Comparison of ENCODE assay signal across 15 cellular contexts in the genomic region with DNA sequence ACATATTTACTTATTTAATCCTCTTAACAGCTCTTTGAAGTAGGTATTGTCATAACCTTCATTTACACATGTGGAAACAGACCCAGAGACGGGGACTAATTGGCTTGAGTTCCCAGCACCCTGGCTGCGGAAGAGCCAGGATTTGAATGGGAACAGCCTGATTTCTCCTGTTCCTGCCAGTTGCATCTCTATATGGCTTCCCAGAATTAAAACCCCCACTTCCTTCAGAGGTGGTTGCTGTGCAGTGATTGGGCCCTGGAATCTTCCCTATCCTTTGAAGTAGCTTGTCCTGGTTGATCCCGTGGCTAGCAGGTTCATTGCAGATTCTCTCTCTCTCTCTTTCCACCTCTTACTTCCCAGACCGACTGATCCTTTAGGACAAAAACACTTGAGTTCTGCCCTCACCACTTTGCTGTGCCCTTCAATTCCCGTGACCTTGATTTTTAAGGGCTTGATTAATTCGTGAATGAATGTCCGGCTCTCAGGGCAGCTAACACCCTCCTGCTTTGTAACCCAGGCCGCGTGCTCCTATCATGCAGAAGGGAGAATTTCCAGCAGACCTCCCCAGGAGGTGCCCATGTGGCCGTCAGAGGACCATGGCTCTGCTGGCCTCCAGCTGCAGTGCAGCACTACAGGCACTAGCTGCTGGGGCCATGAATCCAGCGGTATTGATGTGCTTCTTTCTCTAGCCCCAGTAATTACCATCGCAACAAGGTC.
DNase-seq lines count a peak whose midpoint lies in the region; ATAC-seq, FAIRE-seq and TF ChIP-seq lines count a peak whose summit lies in the region.
"Had no signal": no experiment of that assay in that cellular context is flagged by ENCODE, and none has a peak within 500 bp of the region (broad histone marks: within the 10 kb centered on the region; RNA-seq: fewer than 3 reads in every experiment).

No MANE protein-coding gene starts in this region.

- no peaks in the 10 kb centered on the region for H3K9me3 ChIP-seq in iPS-15b (ENCODE audit: control insufficient read depth, insufficient read depth, low read length)
- peaks cover 0 to 3% (median 0%) of the 10 kb centered on the region in 4 donors for H3K9me3 ChIP-seq in Peyer's patch
- H3K9me3 ChIP-seq in kidney (ENCODE audit: control insufficient read depth in 1 of 2, low read length in 2 of 2) = peaks cover 4 to 6% of the 10 kb centered on the region in 2 donors

- H3K4me1 ChIP-seq in iPS-15b (ENCODE audit: control insufficient read depth, insufficient read depth, low read length) (peaks cover 25% of the 10 kb centered on the region), Peyer's patch (no peaks in the 10 kb centered on the region), kidney (ENCODE audit: control insufficient read depth in 1 of 2, insufficient read depth in 1 of 2, low read depth in 1 of 2, low read length in 2 of 2) (no peaks in the 10 kb centered on the region)

- in situ Hi-C loops in ACHN (cut with HindIII; ENCODE audit: low pct_ligation_motif_present, low pct_unique_long_range_greater_than_20kb, low sequenced_read_pairs) = no loop called here

- peaks cover 21% of the 10 kb centered on the region for H3K9me3 Mint-ChIP-seq in WTC11

- intact Hi-C loops in kidney (cut with DNase I) = no loop called here

- H3K4me3 ChIP-seq in iPS-15b (ENCODE audit: low read depth, low read length) (peak overlapping the region; percentile 12), Peyer's patch (no peak overlapping the region), kidney (ENCODE audit: low read length in 2 of 2) (no peak overlapping the region)

- peak overlapping the region; percentile 55 for H3K4me3 Mint-ChIP-seq in WTC11
- H3K4me3 Mint-ChIP-seq: stimulated activated memory B cell treated with anti-CD40 and anti-IgM and Interleukin-4, amounts not matched to agents 10 μg/mL and 1 μg/mL and 100 μg/mL, for 72 hours; T-helper 1 cell treated with Interleukin-12 subunit alpha and Interleukin-12 subunit beta and Interleukin-4 antibody, amounts not matched to agents 30 μg/mL and 1 μg/mL, for 36 hours had no signal

- H3K36me3 ChIP-seq in iPS-15b (ENCODE audit: control insufficient read depth, insufficient read depth, low read length) (no peaks in the 10 kb centered on the region), Peyer's patch (no peaks in the 10 kb centered on the region), kidney (ENCODE audit: control insufficient read depth in 1 of 2, insufficient read depth in 2 of 2, low read length in 2 of 2) (no peaks in the 10 kb centered on the region)

- peaks cover 2% of the 10 kb centered on the region; the same call in 1 of the 2 replicates for H3K27me3 Mint-ChIP-seq in WTC11 (ENCODE audit: low read depth)

- peaks cover 16% of the 10 kb centered on the region for H3K36me3 Mint-ChIP-seq in WTC11
- H3K36me3 Mint-ChIP-seq: stimulated activated memory B cell treated with anti-CD40 and anti-IgM and Interleukin-4, amounts not matched to agents 10 μg/mL and 1 μg/mL and 100 μg/mL, for 72 hours had no signal

- ATAC-seq in WTC11 (peak; percentile 90), GM21360 (IDR thresholded peaks at IDR 0.05; ENCODE audit: unreplicated experiment) (no peak)
- ATAC-seq: stimulated activated memory B cell treated with anti-CD40 and anti-IgM and Interleukin-4, amounts not matched to agents 10 μg/mL and 1 μg/mL and 100 μg/mL, for 72 hours had no signal

- CTCF ChIA-PET in WTC11 (lab: Charles Lee) = interaction anchor here (0.5 to 1.3 kb wide), 7 partner anchors 36 to 1989 kb away, joined by 3 to 4 read pairs (median 4); no protein-coding TSS in a partner anchor

- peaks cover 79% of the 10 kb centered on the region for H3K4me1 Mint-ChIP-seq in WTC11
- H3K4me1 Mint-ChIP-seq: stimulated activated memory B cell treated with anti-CD40 and anti-IgM and Interleukin-4, amounts not matched to agents 10 μg/mL and 1 μg/mL and 100 μg/mL, for 72 hours had no signal

- POLR2A ChIA-PET in WTC11 (lab: Charles Lee) = interaction anchor here (0.6 kb wide), 1 partner anchor 1649 kb away, joined by 4 read pairs; no protein-coding TSS in a partner anchor

- H3K27me3 ChIP-seq in iPS-15b (ENCODE audit: control insufficient read depth, insufficient read depth, low read length) (no peaks in the 10 kb centered on the region), Peyer's patch (no peaks in the 10 kb centered on the region)

- H3K27ac ChIP-seq in Peyer's patch (no peak overlapping the region), kidney (ENCODE audit: low read depth in 2 of 2, low read length in 2 of 2) (no peak overlapping the region)

- no peak for FAIRE-seq in kidney (lab: Jason Lieb, UNC)
- FAIRE-seq: keratinocyte, small intestine had no signal

- DNase-seq in DMS53 treated with DMSO at 0.1 percent for 48 hours (lab: John Stamatoyannopoulos, UW; ENCODE audit: unreplicated experiment) (peak; percentile 52), NCI-H146 (lab: John Stamatoyannopoulos, UW) (peak; percentile 86), WTC11 (ENCODE audit: low spot score) (peak; percentile 66), Peyer's patch (no peak), kidney (no peak), ACHN (no peak)
- DNase-seq: activated CD4-positive, CD25-positive, alpha-beta regulatory T cell treated with anti-CD3 and anti-CD28 coated beads, Interleukin-2, amount 50 U/mL, for 72 hours; activated naive CD4-positive, alpha-beta T cell treated with anti-CD3 and anti-CD28 coated beads, Interleukin-2, amount 50 U/mL, for 16 hours; NCI-H524 treated with DMSO at 0.1 percent for 48 hours; small intestine had no signal

- no peak for TF ChIP-seq POLR2A in Peyer's patch (IDR thresholded peaks at IDR 0.05)

- H3K27ac Mint-ChIP-seq in WTC11 = peak overlapping the region; percentile 100
- H3K27ac Mint-ChIP-seq: stimulated activated memory B cell treated with anti-CD40 and anti-IgM and Interleukin-4, amounts not matched to agents 10 μg/mL and 1 μg/mL and 100 μg/mL, for 72 hours; T-helper 1 cell treated with Interleukin-12 subunit alpha and Interleukin-12 subunit beta and Interleukin-4 antibody, amounts not matched to agents 30 μg/mL and 1 μg/mL, for 36 hours had no signal

- no peak for TF ChIP-seq CTCF in WTC11 (IDR thresholded peaks at IDR 0.05)
- no peak for TF ChIP-seq CTCF in Peyer's patch (IDR thresholded peaks at IDR 0.05)
- TF ChIP-seq CTCF in kidney (IDR thresholded peaks at IDR 0.05; ENCODE audit: borderline replicate concordance, extremely low read depth, insufficient read depth) = no peak

- no peak overlapping the region for H3K9ac ChIP-seq in iPS-15b (ENCODE audit: low read depth, low read length)
- H3K9ac ChIP-seq in kidney (ENCODE audit: low read length in 2 of 2) = no peak overlapping the region

TF ChIP-seq in WTC11, 78 proteins besides CTCF, POLR2A, EP300 and RAD21 (continues in another document):
- no peak for TF ChIP-seq GRHL2 (CRISPR knock-in tag; IDR thresholded peaks at IDR 0.05; ENCODE audit: insufficient replicate concordance, severe bottlenecking)
- TF ChIP-seq FOXP1 (CRISPR knock-in tag; IDR thresholded peaks at IDR 0.05; ENCODE audit: borderline replicate concordance) = peak; percentile 41; the same call in 1 of the 2 replicates
- TF ChIP-seq, protein P1, sequence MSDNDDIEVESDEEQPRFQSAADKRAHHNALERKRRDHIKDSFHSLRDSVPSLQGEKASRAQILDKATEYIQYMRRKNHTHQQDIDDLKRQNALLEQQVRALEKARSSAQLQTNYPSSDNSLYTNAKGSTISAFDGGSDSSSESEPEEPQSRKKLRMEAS (CRISPR knock-in tag; IDR thresholded peaks at IDR 0.05) = peak; percentile 89
- 0 out of 2 replicates have a peak, but pooled peaks have one; percentile 53 for TF ChIP-seq TEAD1 (CRISPR knock-in tag; IDR thresholded peaks at IDR 0.05)
- TF ChIP-seq, protein P2, sequence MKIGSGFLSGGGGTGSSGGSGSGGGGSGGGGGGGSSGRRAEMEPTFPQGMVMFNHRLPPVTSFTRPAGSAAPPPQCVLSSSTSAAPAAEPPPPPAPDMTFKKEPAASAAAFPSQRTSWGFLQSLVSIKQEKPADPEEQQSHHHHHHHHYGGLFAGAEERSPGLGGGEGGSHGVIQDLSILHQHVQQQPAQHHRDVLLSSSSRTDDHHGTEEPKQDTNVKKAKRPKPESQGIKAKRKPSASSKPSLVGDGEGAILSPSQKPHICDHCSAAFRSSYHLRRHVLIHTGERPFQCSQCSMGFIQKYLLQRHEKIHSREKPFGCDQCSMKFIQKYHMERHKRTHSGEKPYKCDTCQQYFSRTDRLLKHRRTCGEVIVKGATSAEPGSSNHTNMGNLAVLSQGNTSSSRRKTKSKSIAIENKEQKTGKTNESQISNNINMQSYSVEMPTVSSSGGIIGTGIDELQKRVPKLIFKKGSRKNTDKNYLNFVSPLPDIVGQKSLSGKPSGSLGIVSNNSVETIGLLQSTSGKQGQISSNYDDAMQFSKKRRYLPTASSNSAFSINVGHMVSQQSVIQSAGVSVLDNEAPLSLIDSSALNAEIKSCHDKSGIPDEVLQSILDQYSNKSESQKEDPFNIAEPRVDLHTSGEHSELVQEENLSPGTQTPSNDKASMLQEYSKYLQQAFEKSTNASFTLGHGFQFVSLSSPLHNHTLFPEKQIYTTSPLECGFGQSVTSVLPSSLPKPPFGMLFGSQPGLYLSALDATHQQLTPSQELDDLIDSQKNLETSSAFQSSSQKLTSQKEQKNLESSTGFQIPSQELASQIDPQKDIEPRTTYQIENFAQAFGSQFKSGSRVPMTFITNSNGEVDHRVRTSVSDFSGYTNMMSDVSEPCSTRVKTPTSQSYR (CRISPR knock-in tag; IDR thresholded peaks at IDR 0.05) = no peak
- TF ChIP-seq, protein P3, sequence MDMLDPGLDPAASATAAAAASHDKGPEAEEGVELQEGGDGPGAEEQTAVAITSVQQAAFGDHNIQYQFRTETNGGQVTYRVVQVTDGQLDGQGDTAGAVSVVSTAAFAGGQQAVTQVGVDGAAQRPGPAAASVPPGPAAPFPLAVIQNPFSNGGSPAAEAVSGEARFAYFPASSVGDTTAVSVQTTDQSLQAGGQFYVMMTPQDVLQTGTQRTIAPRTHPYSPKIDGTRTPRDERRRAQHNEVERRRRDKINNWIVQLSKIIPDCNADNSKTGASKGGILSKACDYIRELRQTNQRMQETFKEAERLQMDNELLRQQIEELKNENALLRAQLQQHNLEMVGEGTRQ (CRISPR knock-in tag; IDR thresholded peaks at IDR 0.05) = peak; percentile 60
- TF ChIP-seq ZNF396 (CRISPR knock-in tag; IDR thresholded peaks at IDR 0.05; ENCODE audit: borderline replicate concordance) = 0 out of 2 replicates have a peak, but pooled peaks have one; percentile 58
- TF ChIP-seq SMAD4 (CRISPR knock-in tag; IDR thresholded peaks at IDR 0.05) = no peak
- TF ChIP-seq, protein P4, sequence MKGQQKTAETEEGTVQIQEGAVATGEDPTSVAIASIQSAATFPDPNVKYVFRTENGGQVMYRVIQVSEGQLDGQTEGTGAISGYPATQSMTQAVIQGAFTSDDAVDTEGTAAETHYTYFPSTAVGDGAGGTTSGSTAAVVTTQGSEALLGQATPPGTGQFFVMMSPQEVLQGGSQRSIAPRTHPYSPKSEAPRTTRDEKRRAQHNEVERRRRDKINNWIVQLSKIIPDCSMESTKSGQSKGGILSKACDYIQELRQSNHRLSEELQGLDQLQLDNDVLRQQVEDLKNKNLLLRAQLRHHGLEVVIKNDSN (CRISPR knock-in tag; IDR thresholded peaks at IDR 0.05) = peak; percentile 50; the same call in 1 of the 2 replicates
- 0 out of 2 replicates have a peak, but pooled peaks have one; percentile 66 for TF ChIP-seq PRRX2 (CRISPR knock-in tag; IDR thresholded peaks at IDR 0.05)
- TF ChIP-seq HMGA2 (CRISPR knock-in tag; IDR thresholded peaks at IDR 0.05) = no peak

Comparison
In these comparisons a context has a peak if more than half of its experiments do, and no peak if none do; other contexts are left out.
1. DNase-seq: peak in DMS53 treated with DMSO at 0.1 percent for 48 hours (single experiment), NCI-H146 (single experiment) and WTC11 (single experiment); none in Peyer's patch (0 of 3), kidney (single experiment) and ACHN (single experiment).